ENCODE assay signal across 1 cellular context in the genomic region with DNA sequence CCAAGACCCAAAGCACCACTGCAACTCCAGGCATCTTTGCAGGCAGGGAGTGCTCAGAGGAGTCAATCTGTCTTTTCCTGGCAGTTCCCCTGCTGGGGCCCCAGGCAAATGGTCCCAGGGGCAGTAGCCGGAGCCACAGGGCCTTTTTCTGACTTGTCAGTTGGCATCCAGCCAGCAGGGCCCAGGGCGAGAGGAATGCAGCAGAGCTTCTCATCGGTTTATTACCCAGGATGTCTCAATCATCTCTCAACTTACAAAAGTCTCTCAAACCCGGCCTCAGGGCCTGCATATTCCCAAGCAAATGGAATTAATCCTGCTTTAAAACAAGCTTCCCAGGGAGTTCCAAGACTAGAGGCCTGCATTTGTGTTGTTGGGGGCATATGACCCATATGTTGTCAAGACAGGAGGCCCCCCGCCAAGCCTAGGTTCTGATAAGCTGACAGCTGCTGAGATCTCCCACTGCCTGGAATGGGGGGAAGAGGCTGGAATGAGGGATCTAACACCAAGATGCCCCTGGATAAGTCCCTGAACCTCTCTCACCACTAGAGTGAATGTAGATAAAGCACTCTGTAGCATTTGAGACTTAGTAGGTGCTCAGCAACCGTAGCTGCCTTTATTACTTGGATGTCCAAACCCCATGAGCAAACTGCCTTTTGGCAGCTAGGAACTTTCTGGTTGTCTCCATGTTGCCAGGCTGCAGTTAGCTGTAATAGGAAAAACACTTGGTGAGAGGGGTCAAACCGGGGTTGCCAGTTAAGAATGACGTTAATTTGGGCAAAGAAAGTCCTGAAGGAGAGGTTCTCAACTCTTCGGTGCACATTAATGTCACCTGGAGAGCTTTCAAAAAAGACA.
TF ChIP-seq lines count a peak whose summit lies in the region.

No MANE protein-coding gene starts in this region.

TF ChIP-seq in GM23338, 12 proteins besides CTCF, POLR2A, EP300 and RAD21 (continued from another document):
- TF ChIP-seq, protein P1, sequence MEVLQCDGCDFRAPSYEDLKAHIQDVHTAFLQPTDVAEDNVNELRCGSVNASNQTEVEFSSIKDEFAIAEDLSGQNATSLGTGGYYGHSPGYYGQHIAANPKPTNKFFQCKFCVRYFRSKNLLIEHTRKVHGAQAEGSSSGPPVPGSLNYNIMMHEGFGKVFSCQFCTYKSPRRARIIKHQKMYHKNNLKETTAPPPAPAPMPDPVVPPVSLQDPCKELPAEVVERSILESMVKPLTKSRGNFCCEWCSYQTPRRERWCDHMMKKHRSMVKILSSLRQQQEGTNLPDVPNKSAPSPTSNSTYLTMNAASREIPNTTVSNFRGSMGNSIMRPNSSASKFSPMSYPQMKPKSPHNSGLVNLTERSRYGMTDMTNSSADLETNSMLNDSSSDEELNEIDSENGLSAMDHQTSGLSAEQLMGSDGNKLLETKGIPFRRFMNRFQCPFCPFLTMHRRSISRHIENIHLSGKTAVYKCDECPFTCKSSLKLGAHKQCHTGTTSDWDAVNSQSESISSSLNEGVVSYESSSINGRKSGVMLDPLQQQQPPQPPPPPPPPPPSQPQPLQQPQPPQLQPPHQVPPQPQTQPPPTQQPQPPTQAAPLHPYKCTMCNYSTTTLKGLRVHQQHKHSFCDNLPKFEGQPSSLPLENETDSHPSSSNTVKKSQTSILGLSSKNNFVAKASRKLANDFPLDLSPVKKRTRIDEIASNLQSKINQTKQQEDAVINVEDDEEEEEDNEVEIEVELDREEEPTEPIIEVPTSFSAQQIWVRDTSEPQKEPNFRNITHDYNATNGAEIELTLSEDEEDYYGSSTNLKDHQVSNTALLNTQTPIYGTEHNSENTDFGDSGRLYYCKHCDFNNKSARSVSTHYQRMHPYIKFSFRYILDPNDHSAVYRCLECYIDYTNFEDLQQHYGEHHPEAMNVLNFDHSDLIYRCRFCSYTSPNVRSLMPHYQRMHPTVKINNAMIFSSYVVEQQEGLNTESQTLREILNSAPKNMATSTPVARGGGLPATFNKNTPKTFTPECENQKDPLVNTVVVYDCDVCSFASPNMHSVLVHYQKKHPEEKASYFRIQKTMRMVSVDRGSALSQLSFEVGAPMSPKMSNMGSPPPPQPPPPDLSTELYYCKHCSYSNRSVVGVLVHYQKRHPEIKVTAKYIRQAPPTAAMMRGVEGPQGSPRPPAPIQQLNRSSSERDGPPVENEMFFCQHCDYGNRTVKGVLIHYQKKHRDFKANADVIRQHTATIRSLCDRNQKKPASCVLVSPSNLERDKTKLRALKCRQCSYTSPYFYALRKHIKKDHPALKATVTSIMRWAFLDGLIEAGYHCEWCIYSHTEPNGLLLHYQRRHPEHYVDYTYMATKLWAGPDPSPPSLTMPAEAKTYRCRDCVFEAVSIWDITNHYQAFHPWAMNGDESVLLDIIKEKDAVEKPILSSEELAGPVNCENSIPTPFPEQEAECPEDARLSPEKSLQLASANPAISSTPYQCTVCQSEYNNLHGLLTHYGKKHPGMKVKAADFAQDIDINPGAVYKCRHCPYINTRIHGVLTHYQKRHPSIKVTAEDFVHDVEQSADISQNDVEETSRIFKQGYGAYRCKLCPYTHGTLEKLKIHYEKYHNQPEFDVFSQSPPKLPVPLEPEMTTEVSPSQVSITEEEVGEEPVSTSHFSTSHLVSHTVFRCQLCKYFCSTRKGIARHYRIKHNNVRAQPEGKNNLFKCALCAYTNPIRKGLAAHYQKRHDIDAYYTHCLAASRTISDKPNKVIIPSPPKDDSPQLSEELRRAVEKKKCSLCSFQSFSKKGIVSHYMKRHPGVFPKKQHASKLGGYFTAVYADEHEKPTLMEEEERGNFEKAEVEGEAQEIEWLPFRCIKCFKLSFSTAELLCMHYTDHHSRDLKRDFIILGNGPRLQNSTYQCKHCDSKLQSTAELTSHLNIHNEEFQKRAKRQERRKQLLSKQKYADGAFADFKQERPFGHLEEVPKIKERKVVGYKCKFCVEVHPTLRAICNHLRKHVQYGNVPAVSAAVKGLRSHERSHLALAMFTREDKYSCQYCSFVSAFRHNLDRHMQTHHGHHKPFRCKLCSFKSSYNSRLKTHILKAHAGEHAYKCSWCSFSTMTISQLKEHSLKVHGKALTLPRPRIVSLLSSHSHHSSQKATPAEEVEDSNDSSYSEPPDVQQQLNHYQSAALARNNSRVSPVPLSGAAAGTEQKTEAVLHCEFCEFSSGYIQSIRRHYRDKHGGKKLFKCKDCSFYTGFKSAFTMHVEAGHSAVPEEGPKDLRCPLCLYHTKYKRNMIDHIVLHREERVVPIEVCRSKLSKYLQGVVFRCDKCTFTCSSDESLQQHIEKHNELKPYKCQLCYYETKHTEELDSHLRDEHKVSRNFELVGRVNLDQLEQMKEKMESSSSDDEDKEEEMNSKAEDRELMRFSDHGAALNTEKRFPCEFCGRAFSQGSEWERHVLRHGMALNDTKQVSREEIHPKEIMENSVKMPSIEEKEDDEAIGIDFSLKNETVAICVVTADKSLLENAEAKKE (CRISPR knock-in tag; IDR thresholded peaks at IDR 0.05): no peak
- no peak for TF ChIP-seq EZH2phosphoT487 (IDR thresholded peaks at IDR 0.05; ENCODE audit: unreplicated experiment)
- TF ChIP-seq, protein P2, sequence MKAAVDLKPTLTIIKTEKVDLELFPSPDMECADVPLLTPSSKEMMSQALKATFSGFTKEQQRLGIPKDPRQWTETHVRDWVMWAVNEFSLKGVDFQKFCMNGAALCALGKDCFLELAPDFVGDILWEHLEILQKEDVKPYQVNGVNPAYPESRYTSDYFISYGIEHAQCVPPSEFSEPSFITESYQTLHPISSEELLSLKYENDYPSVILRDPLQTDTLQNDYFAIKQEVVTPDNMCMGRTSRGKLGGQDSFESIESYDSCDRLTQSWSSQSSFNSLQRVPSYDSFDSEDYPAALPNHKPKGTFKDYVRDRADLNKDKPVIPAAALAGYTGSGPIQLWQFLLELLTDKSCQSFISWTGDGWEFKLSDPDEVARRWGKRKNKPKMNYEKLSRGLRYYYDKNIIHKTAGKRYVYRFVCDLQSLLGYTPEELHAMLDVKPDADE (IDR thresholded peaks at IDR 0.05): no peak
- no peak for TF ChIP-seq POLR2AphosphoS5 (IDR thresholded peaks at IDR 0.05; ENCODE audit: low read depth)
- no peak for TF ChIP-seq CREB1 (CRISPR knock-in tag; IDR thresholded peaks at IDR 0.05; ENCODE audit: low read depth)
- no peak for TF ChIP-seq STAT1 (IDR thresholded peaks at IDR 0.05; ENCODE audit: unreplicated experiment)
- no peak for TF ChIP-seq ZNF114 (CRISPR knock-in tag; IDR thresholded peaks at IDR 0.05)
